In genomic region chr14:43548368-43548767, GRCh38 we compare ENCODE assay signal across 24 cellular contexts.
"Had no signal": no experiment of that assay in that cellular context is flagged by ENCODE, and none has a peak within 500 bp of the region (broad histone marks: within the 10 kb centered on the region; RNA-seq: fewer than 3 reads in every experiment).

No MANE protein-coding gene starts in this region.

- H3K27ac ChIP-seq: SJSA1, SK-N-MC had no signal

- H3K27ac Mint-ChIP-seq: T-cell had no signal

- H3K27me3 ChIP-seq: SJSA1 had no signal

- H3K4me3 ChIP-seq: SJSA1, SK-N-MC had no signal

- ATAC-seq: T-cell had no signal

- H3K27me3 Mint-ChIP-seq: T-cell had no signal

- FAIRE-seq: RCC 7860 had no signal

- H3K4me1 ChIP-seq: SJSA1 had no signal

- DNase-seq: IMR-90, Kasumi-1, KG1, MM.1S, NCI-H1092 treated with DMSO at 0.1 percent for 48 hours, NCI-H1436, NCI-H187, NCI-H2029, NCI-H2081 treated with DMSO at 0.1 percent for 48 hours, NCI-H2171, NCI-H226, NCI-H446, NCI-H510A, NCI-H524 treated with DMSO at 0.1 percent for 48 hours, NCI-H69, NCI-H774, Right ventricle myocardium superior, RPMI8226, SIG-M5, SW 1271, T-cell had no signal

- H3K36me3 ChIP-seq: SJSA1 had no signal

- H3K36me3 Mint-ChIP-seq: T-cell had no signal

- H3K4me3 Mint-ChIP-seq: T-cell had no signal

- H3K4me1 Mint-ChIP-seq: T-cell had no signal

- H3K9me3 ChIP-seq: SJSA1 had no signal
